1 cellular context compared by ENCODE assay signal in genomic region chr3:32459474-32459873, GRCh38.
TF ChIP-seq lines count a peak whose summit lies in the region.

No MANE protein-coding gene starts in this region.

TF ChIP-seq in H1, 55 proteins besides CTCF, POLR2A, EP300 and RAD21 (continued from another document):
- TF ChIP-seq NRF1 (IDR thresholded peaks at IDR 0.05; ENCODE audit: low read depth, low read length) = no peak
- no peak for TF ChIP-seq FOSL1 (IDR thresholded peaks at IDR 0.05; ENCODE audit: insufficient read depth, low read depth, low read length)
- TF ChIP-seq RFX5 (IDR thresholded peaks at IDR 0.05; ENCODE audit: borderline replicate concordance, low read depth, low read length) = no peak
- no peak for TF ChIP-seq CEBPB (IDR thresholded peaks at IDR 0.05; ENCODE audit: low read depth, low read length)
- no peak for TF ChIP-seq CTBP2 (IDR thresholded peaks at IDR 0.05; ENCODE audit: borderline replicate concordance, insufficient read depth, insufficient read length, low read length)
- TF ChIP-seq USF2 (IDR thresholded peaks at IDR 0.05; ENCODE audit: low read length) = no peak
- no peak for TF ChIP-seq POLR2AphosphoS5 (IDR thresholded peaks at IDR 0.05; ENCODE audit: low read depth, low read length)
- TF ChIP-seq NANOG (IDR thresholded peaks at IDR 0.05; ENCODE audit: insufficient read depth, low read depth, low read length, poor library complexity, severe bottlenecking) = no peak
- TF ChIP-seq MAFK (IDR thresholded peaks at IDR 0.05; ENCODE audit: low read depth, low read length) = no peak
- TF ChIP-seq SUZ12 (IDR thresholded peaks at IDR 0.05; ENCODE audit: low read length) = no peak
- TF ChIP-seq MAX (IDR thresholded peaks at IDR 0.05) = no peak
- no peak for TF ChIP-seq E2F6 (IDR thresholded peaks at IDR 0.05)
- no peak for TF ChIP-seq TEAD4 (IDR thresholded peaks at IDR 0.05; ENCODE audit: low read depth, low read length)
- no peak for TF ChIP-seq ASH2L (IDR thresholded peaks at IDR 0.05; ENCODE audit: low read length)
